In the genomic region with DNA sequence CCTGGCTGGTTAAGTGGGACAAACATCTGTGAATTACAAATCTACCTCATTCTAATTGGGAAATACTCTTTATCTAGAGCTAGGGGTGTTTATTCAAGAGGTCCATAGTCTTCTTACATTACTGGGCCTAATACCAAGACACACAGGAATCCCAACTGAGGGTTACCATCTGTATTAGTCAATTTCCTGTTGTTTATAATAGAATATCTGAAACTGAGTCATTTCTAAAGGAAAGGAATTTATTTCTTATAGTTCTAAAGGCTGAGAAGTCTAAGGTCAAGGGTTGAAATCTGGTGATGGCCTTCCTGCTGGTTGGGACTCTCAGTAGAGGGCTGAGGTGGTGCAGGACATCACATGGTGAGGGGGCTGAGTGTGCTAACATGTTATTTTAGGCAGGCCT, we compare ENCODE assay signal across 15 cellular contexts. TPM values are rescaled to one million over a fixed set of nuclear protein-coding genes. Genes with fewer than 3 reads are reported as not detected.
DNase-seq lines count a peak whose midpoint lies in the region; ATAC-seq and TF ChIP-seq lines count a peak whose summit lies in the region.
"Had no signal": no experiment of that assay in that cellular context is flagged by ENCODE, and none has a peak within 500 bp of the region (broad histone marks: within the 10 kb centered on the region; RNA-seq: fewer than 3 reads in every experiment).

No MANE protein-coding gene starts in this region.

- no peaks in the 10 kb centered on the region for H3K27me3 ChIP-seq in fibroblast of lung (ENCODE audit: control insufficient read depth, insufficient read depth, low read length)

- H3K4me2 ChIP-seq in fibroblast of lung (ENCODE audit: extremely low read depth, insufficient read depth, low read length): no peak overlapping the region
- H3K4me2 ChIP-seq: KMS-11 had no signal

- H3K9me3 Mint-ChIP-seq in osteocyte (ENCODE audit: unreplicated experiment): no peaks in the 10 kb centered on the region
- H3K9me3 Mint-ChIP-seq: effector memory CD8-positive, alpha-beta T cell had no signal

- no peak overlapping the region for H3K4me3 Mint-ChIP-seq in osteocyte (ENCODE audit: unreplicated experiment)
- H3K4me3 Mint-ChIP-seq: effector memory CD8-positive, alpha-beta T cell; stimulated activated naive CD8-positive, alpha-beta T cell treated with anti-CD3 and anti-CD28 coated beads, Interleukin-15, amount 100 ng/mL, for 72 hours had no signal

- H3K4me1 Mint-ChIP-seq in osteocyte (ENCODE audit: unreplicated experiment): peaks cover 59% of the 10 kb centered on the region

- H2AFZ ChIP-seq in fibroblast of lung (ENCODE audit: low read length): no peak overlapping the region

- peak overlapping the region; percentile 64 for H3K27ac ChIP-seq in fibroblast of lung (ENCODE audit: insufficient read depth, low read length)
- H3K27ac ChIP-seq: KMS-11 had no signal

- no peaks in the 10 kb centered on the region for H3K9me3 ChIP-seq in fibroblast of lung (ENCODE audit: control insufficient read depth, insufficient read depth, low read depth, low read length)

- peaks cover 15% of the 10 kb centered on the region for H3K79me2 ChIP-seq in fibroblast of lung (ENCODE audit: control insufficient read depth, insufficient read depth, low read length)

- no peaks in the 10 kb centered on the region for H3K27me3 Mint-ChIP-seq in osteocyte (ENCODE audit: unreplicated experiment)
- H3K27me3 Mint-ChIP-seq: effector memory CD8-positive, alpha-beta T cell; stimulated activated naive CD8-positive, alpha-beta T cell treated with anti-CD3 and anti-CD28 coated beads, Interleukin-15, amount 100 ng/mL, for 72 hours had no signal

- no peaks in the 10 kb centered on the region for H4K20me1 ChIP-seq in fibroblast of lung (ENCODE audit: control insufficient read depth, extremely low read depth, insufficient read depth, low read length)

- no peak for ATAC-seq in HG02798 (IDR thresholded peaks at IDR 0.05; ENCODE audit: poor library complexity, unreplicated experiment)
- no peak for ATAC-seq in esophagus mucosa
- ATAC-seq: activated CD4-positive, CD25-positive, alpha-beta regulatory T cell treated with anti-CD3 and anti-CD28 coated beads, Interleukin-2, amount 50 U/mL, for 24 hours; effector memory CD8-positive, alpha-beta T cell; stimulated activated naive CD8-positive, alpha-beta T cell treated with anti-CD3 and anti-CD28 coated beads, Interleukin-15, amount 100 ng/mL, for 72 hours had no signal

- H3K36me3 ChIP-seq in fibroblast of lung (ENCODE audit: control insufficient read depth, insufficient read depth, low read length): peaks cover 19% of the 10 kb centered on the region

- DNase-seq in AG10803 (ENCODE audit: low read depth) (peak; percentile 95), RPMI7951 (ENCODE audit: low read depth) (peak; percentile 65), fibroblast of lung (ENCODE audit: low read depth in 2 of 2) (peak; percentile 95 to 98), osteocyte (ENCODE audit: extremely low spot score, unreplicated experiment) (no peak), SK-N-DZ (ENCODE audit: low spot score) (no peak), COR-L47 (lab: John Stamatoyannopoulos, UW) (no peak)
- DNase-seq: activated gamma-delta T cell treated with Interleukin-2 at 50 U/mL for 16 hours; effector memory CD8-positive, alpha-beta T cell; SIG-M5; stimulated activated CD4-positive, alpha-beta T cell treated with anti-CD3 and anti-CD28 coated beads, Interleukin-4, amount 100 ng/mL, for 1 hour; stimulated activated naive CD8-positive, alpha-beta T cell treated with anti-CD3 and anti-CD28 coated beads, Interleukin-15, amount 100 ng/mL, for 72 hours had no signal

- peaks cover 10% of the 10 kb centered on the region for H3K36me3 Mint-ChIP-seq in osteocyte (ENCODE audit: unreplicated experiment)

- peak overlapping the region; percentile 78 for H3K27ac Mint-ChIP-seq in osteocyte (ENCODE audit: unreplicated experiment)
- H3K27ac Mint-ChIP-seq: effector memory CD8-positive, alpha-beta T cell; stimulated activated naive CD8-positive, alpha-beta T cell treated with anti-CD3 and anti-CD28 coated beads, Interleukin-15, amount 100 ng/mL, for 72 hours had no signal

- H3K4me3 ChIP-seq in AG10803 (ENCODE audit: low read length) (no peak overlapping the region), fibroblast of lung (replicated peaks in 1 of 4; ENCODE audit: control extremely low read depth in 1 of 4, insufficient read depth in 1 of 4, low read depth in 3 of 4, low read length in 4 of 4) (no peak overlapping the region)

- no peak for TF ChIP-seq CTCF in AG10803 (conservative IDR thresholded peaks at IDR 0.05; ENCODE audit: low read length)
- no peak for TF ChIP-seq CTCF in fibroblast of lung (conservative IDR thresholded peaks at IDR 0.05 in 1 of 2, IDR thresholded peaks at IDR 0.05 in 1 of 2; ENCODE audit: low read depth in 1 of 2, low read length in 2 of 2)
- no peak for TF ChIP-seq CTCF in osteocyte (IDR thresholded peaks at IDR 0.05)

- H3K9ac ChIP-seq in fibroblast of lung (ENCODE audit: insufficient read depth, low read length): no peak overlapping the region
- H3K9ac ChIP-seq: KMS-11 had no signal

- peaks cover 32% of the 10 kb centered on the region for H3K4me1 ChIP-seq in fibroblast of lung (ENCODE audit: control insufficient read depth, extremely low read depth, insufficient read depth, low read length)

RNA-seq across cellular contexts. Expression of a gene that starts 36.0 kb away (rescaled TPM):
- 101 and 116 TPM in 2 replicates for total RNA-seq in RPMI7951 (2014; rRNA removed; shearing (Covaris generic))
- total RNA-seq in fibroblast of lung (73.2 and 222 TPM in 2 replicates), osteocyte (172 and 185 TPM in 2 replicates), esophagus mucosa (122 TPM)
- 147 and 185 TPM in 2 replicates for polyA plus RNA-seq in fibroblast of lung
- 295 and 298 TPM in 2 replicates for polyA plus RNA-seq in fibroblast of lung (2012)
- polyA minus RNA-seq in fibroblast of lung (ENCODE audit: low replicate concordance): 33.6 and 38.4 TPM in 2 replicates
- 73.3 and 108 TPM in 2 replicates for polyA plus RNA-seq in SK-N-DZ (2014; cell fraction: cytosol; rRNA removed)
- 57.2 and 81.1 TPM in 2 replicates for polyA plus RNA-seq in SK-N-DZ (2014; cell fraction: nucleus; rRNA removed)

RNA-seq across cellular contexts. Expression of a gene that starts 43.5 kb away (rescaled TPM):
- total RNA-seq in RPMI7951 (2014; rRNA removed; shearing (Covaris generic)): 29.8 and 35.0 TPM in 2 replicates
- total RNA-seq in fibroblast of lung: 93.7 and 181 TPM in 2 replicates
- 394 and 2,513 TPM in 2 replicates for polyA plus RNA-seq in fibroblast of lung
- polyA plus RNA-seq in fibroblast of lung (2012): 225 and 1,654 TPM in 2 replicates
- polyA minus RNA-seq in fibroblast of lung (ENCODE audit: low replicate concordance): 553 and 3,045 TPM in 2 replicates
- 58.5 and 62.9 TPM in 2 replicates for total RNA-seq in osteocyte
- polyA plus RNA-seq in SK-N-DZ (2014; cell fraction: cytosol; rRNA removed): 1.2 and 2.3 TPM in 2 replicates
- 2.9 and 4.2 TPM in 2 replicates for polyA plus RNA-seq in SK-N-DZ (2014; cell fraction: nucleus; rRNA removed)
- 2.3 TPM for total RNA-seq in esophagus mucosa

Comparison
In these comparisons a context has a peak if more than half of its experiments do, and no peak if none do; other contexts are left out.
1. DNase-seq: peak in AG10803 (single experiment), RPMI7951 (single experiment) and fibroblast of lung (2 of 2); none in osteocyte (single experiment), SK-N-DZ (single experiment) and COR-L47 (single experiment).